Comparison of ENCODE assay signal across 8 cellular contexts in genomic region chr4:1856071-1856919, GRCh38. TPM values are rescaled to one million over a fixed set of nuclear protein-coding genes. Genes with fewer than 3 reads are reported as not detected.
DNase-seq lines count a peak whose midpoint lies in the region; ATAC-seq and TF ChIP-seq lines count a peak whose summit lies in the region.

Gene LETM1, minus strand, starts transcription at chr4:1856156. Its CDS starts 206 bp downstream, at chr4:1855950.

- H3K4me1 Mint-ChIP-seq in activated CD4-positive, alpha-beta T cell treated with anti-CD3 and anti-CD28 coated beads, Interleukin-2, amount 10 ng/mL, durations not matched to agents 7 days and 5 days: peaks cover 45% of the 10 kb centered on the region

- H3K9me3 Mint-ChIP-seq in activated CD4-positive, alpha-beta T cell treated with anti-CD3 and anti-CD28 coated beads, Interleukin-2, amount 10 ng/mL, durations not matched to agents 7 days and 5 days: no peaks in the 10 kb centered on the region

- CTCF ChIA-PET in activated CD4-positive, alpha-beta T cell treated with anti-CD3 and anti-CD28 coated beads, Interleukin-2, amount 10 ng/mL, durations not matched to agents 7 days and 5 days (lab: Charles Lee): interaction anchor here (1.7 to 2.3 kb wide), 3 partner anchors 12 to 43 kb away, joined by 4 to 10 read pairs (median 4); no protein-coding TSS in a partner anchor

- H3K4me1 ChIP-seq in BLaER1 treated with 17β-estradiol and CSF1 and Interleukin-3, amounts not matched to agents 10 nM and 100 nM: peaks cover 38 to 68% (median 56%) of the 10 kb centered on the region in 10 experiments
- H3K4me1 ChIP-seq in left lung: peaks cover 11 to 38% of the 10 kb centered on the region in 2 donors

- H3K27me3 Mint-ChIP-seq in activated CD4-positive, alpha-beta T cell treated with anti-CD3 and anti-CD28 coated beads, Interleukin-2, amount 10 ng/mL, durations not matched to agents 7 days and 5 days: no peaks in the 10 kb centered on the region

- H3K27ac ChIP-seq in BLaER1 treated with 17β-estradiol and CSF1 and Interleukin-3, amounts not matched to agents 10 nM and 100 nM: peak within 1 kb of the TSS; percentile 76 to 93 (median 89)
- H3K27ac ChIP-seq in left lung: peak within 1 kb of the TSS; percentile 75 to 77

- TF ChIP-seq CTCF in left lung (IDR thresholded peaks at IDR 0.05): peak in 1 of 2 donors; percentile 9

- intact Hi-C loops in left lung (cut with DNase I): no loop called here

- peak within 1 kb of the TSS; percentile 82 for H3K27ac Mint-ChIP-seq in activated CD4-positive, alpha-beta T cell treated with anti-CD3 and anti-CD28 coated beads, Interleukin-2, amount 10 ng/mL, durations not matched to agents 7 days and 5 days

- no peaks in the 10 kb centered on the region for H3K27me3 ChIP-seq in BLaER1 treated with 17β-estradiol and CSF1 and Interleukin-3, amounts not matched to agents 10 nM and 100 nM
- no peaks in the 10 kb centered on the region for H3K27me3 ChIP-seq in left lung

- DNase-seq in NCI-H526 (lab: John Stamatoyannopoulos, UW) (peak; percentile 83 to 98), cortex of kidney (lab: John Stamatoyannopoulos, UW) (peak; percentile 87), left lung (peak; percentile 96 to 98)
- DNase-seq in activated CD4-positive, alpha-beta T cell treated with anti-CD3 and anti-CD28 coated beads, Interleukin-2, amount 10 ng/mL, durations not matched to agents 7 days and 5 days: peak; percentile 95
- peak; percentile 86 to 91 for DNase-seq in stimulated activated CD4-positive, alpha-beta T cell treated with anti-CD3 and anti-CD28 coated beads, Interleukin-2, amount 100 ng/mL, for 48 hours

- peaks cover 0 to 21% (median 15%) of the 10 kb centered on the region in 11 experiments; a peak in 15 of 22 replicates for H3K36me3 ChIP-seq in BLaER1 treated with 17β-estradiol and CSF1 and Interleukin-3, amounts not matched to agents 10 nM and 100 nM
- H3K36me3 ChIP-seq in left lung: no peaks in the 10 kb centered on the region

- H3K4me3 ChIP-seq in BLaER1 treated with 17β-estradiol and CSF1 and Interleukin-3, amounts not matched to agents 10 nM and 100 nM: peak within 1 kb of the TSS; percentile 87 to 99 (median 96)
- peak within 1 kb of the TSS; percentile 76 to 87 for H3K4me3 ChIP-seq in left lung

- peak; percentile 95 for ATAC-seq in GM19324 (IDR thresholded peaks at IDR 0.05; ENCODE audit: low FRiP score, unreplicated experiment)
- peak; percentile 68 for ATAC-seq in HG03469 (IDR thresholded peaks at IDR 0.05; ENCODE audit: unreplicated experiment)
- peak; percentile 96 for ATAC-seq in left lung

- peak within 1 kb of the TSS; percentile 77 for H3K4me3 Mint-ChIP-seq in activated CD4-positive, alpha-beta T cell treated with anti-CD3 and anti-CD28 coated beads, Interleukin-2, amount 10 ng/mL, durations not matched to agents 7 days and 5 days

- no peaks in the 10 kb centered on the region for H3K36me3 Mint-ChIP-seq in activated CD4-positive, alpha-beta T cell treated with anti-CD3 and anti-CD28 coated beads, Interleukin-2, amount 10 ng/mL, durations not matched to agents 7 days and 5 days (ENCODE audit: low read depth)

- H3K4me2 ChIP-seq in BLaER1 treated with 17β-estradiol and CSF1 and Interleukin-3, amounts not matched to agents 10 nM and 100 nM: peak within 1 kb of the TSS; percentile 91 to 99 (median 97)

- peak within 1 kb of the TSS; percentile 86 to 97 (median 93) for H3K9ac ChIP-seq in BLaER1 treated with 17β-estradiol and CSF1 and Interleukin-3, amounts not matched to agents 10 nM and 100 nM

- POLR2A ChIA-PET in activated CD4-positive, alpha-beta T cell treated with anti-CD3 and anti-CD28 coated beads, Interleukin-2, amount 10 ng/mL, durations not matched to agents 7 days and 5 days (lab: Charles Lee): interaction anchor here (1.3 kb wide), 1 partner anchor 135 kb away, joined by 3 read pairs; the partner anchor contains the start of genes TACC3 and TMEM129

- no peaks in the 10 kb centered on the region for H3K9me3 ChIP-seq in BLaER1 treated with 17β-estradiol and CSF1 and Interleukin-3, amounts not matched to agents 10 nM and 100 nM (replicated peaks in 1 of 11)
- no peaks in the 10 kb centered on the region for H3K9me3 ChIP-seq in left lung

- H4K20me1 ChIP-seq in BLaER1 treated with 17β-estradiol and CSF1 and Interleukin-3, amounts not matched to agents 10 nM and 100 nM: peaks cover 12 to 47% (median 35%) of the 10 kb centered on the region in 11 experiments; a peak in 21 of 22 replicates

RNA-seq across cellular contexts. Expression of gene LETM1, which starts in this region (rescaled TPM):
- 10 to 100 TPM; 40.7 to 49.5 TPM for total RNA-seq in activated CD4-positive, alpha-beta T cell treated with anti-CD3 and anti-CD28 coated beads, Interleukin-2, amount 10 ng/mL, durations not matched to agents 7 days and 5 days
- 10 to 100 TPM; 40.8 to 52.3 TPM for total RNA-seq in left lung

Comparison
In these comparisons a context has a peak if more than half of its experiments do, and no peak if none do; other contexts are left out.
1. Peak in every context shown above with its lines: DNase-seq, ATAC-seq, H3K4me3 ChIP-seq and H3K27ac ChIP-seq.